Comparison of ENCODE assay signal across 31 cellular contexts in genomic region chr2:109021895-109022300, GRCh38. TPM values are rescaled to one million over a fixed set of nuclear protein-coding genes. Genes with fewer than 3 reads are reported as not detected.
"Had no signal": no experiment of that assay in that cellular context is flagged by ENCODE, and none has a peak within 500 bp of the region (broad histone marks: within the 10 kb centered on the region; RNA-seq: fewer than 3 reads in every experiment).

No MANE protein-coding gene starts in this region.

- H3K36me3 ChIP-seq: MG63, Peyer's patch had no signal

- H3K9me3 Mint-ChIP-seq: activated CD4-positive, alpha-beta memory T cell treated with anti-CD3 and anti-CD28 coated beads for 36 hours; activated CD4-positive, alpha-beta T cell treated with anti-CD3 and anti-CD28 coated beads, Interleukin-2, amount 10 ng/mL, durations not matched to agents 7 days and 5 days; activated naive CD4-positive, alpha-beta T cell treated with anti-CD3 and anti-CD28 coated beads for 36 hours; activated T-helper 17 cell treated with anti-CD3 and anti-CD28 coated beads, Interleukin-2, amount 50 U/mL, for 72 hours; T-cell had no signal

- H3K9me3 ChIP-seq: MG63, Peyer's patch had no signal

- ATAC-seq: activated T-helper 17 cell treated with anti-CD3 and anti-CD28 coated beads, Interleukin-2, amount 50 U/mL, for 72 hours; T-cell had no signal

- H3K27ac ChIP-seq: KMS-11, Peyer's patch, RWPE1, SK-N-MC had no signal

- H3K4me3 ChIP-seq: MG63, Peyer's patch, SK-N-MC had no signal

- H3K4me2 ChIP-seq: KMS-11 had no signal

- H3K27me3 Mint-ChIP-seq: activated CD4-positive, alpha-beta memory T cell treated with anti-CD3 and anti-CD28 coated beads for 36 hours; activated naive CD8-positive, alpha-beta T cell; activated T-helper 17 cell treated with anti-CD3 and anti-CD28 coated beads, Interleukin-2, amount 50 U/mL, for 72 hours; T-cell had no signal

- DNase-seq: activated CD4-positive, alpha-beta memory T cell treated with anti-CD3 and anti-CD28 coated beads for 36 hours; activated CD4-positive, alpha-beta T cell treated with anti-CD3 and anti-CD28 coated beads, Interleukin-2, amount 10 ng/mL, durations not matched to agents 7 days and 5 days; activated CD4-positive, CD25-positive, alpha-beta regulatory T cell; activated CD8-positive, alpha-beta memory T cell treated with anti-CD3 and anti-CD28 coated beads for 24 hours; activated gamma-delta T cell; activated naive CD4-positive, alpha-beta T cell treated with anti-CD3 and anti-CD28 coated beads for 36 hours; activated T-cell treated with anti-CD3 and anti-CD28 coated beads for 4 hours; activated T-cell treated with anti-CD3 and anti-CD28 coated beads, Interleukin-2, amount 50 U/mL, for 48 hours; amygdala; MG63; MV-4-11; NCI-H1092 treated with DMSO at 0.1 percent for 48 hours; NCI-H1436; NCI-H1694 treated with DMSO at 0.1 percent for 48 hours; NCI-H2029 treated with DMSO at 0.1 percent for 48 hours; NCI-H510A treated with DMSO at 0.1 percent for 48 hours; NCI-H69; NK-92 treated with Interleukin-12 subunit alpha and Interleukin-12 subunit beta, amount 100 ng/mL, for 24 hours; OCI-M1; Peyer's patch; SIG-M5; T-cell; T-helper 2 cell; T1000 had no signal

- H3K27ac Mint-ChIP-seq: activated CD4-positive, alpha-beta memory T cell treated with anti-CD3 and anti-CD28 coated beads for 36 hours; activated CD4-positive, alpha-beta T cell treated with anti-CD3 and anti-CD28 coated beads, Interleukin-2, amount 10 ng/mL, durations not matched to agents 7 days and 5 days; activated naive CD4-positive, alpha-beta T cell treated with anti-CD3 and anti-CD28 coated beads for 36 hours; activated naive CD8-positive, alpha-beta T cell; activated T-helper 17 cell treated with anti-CD3 and anti-CD28 coated beads, Interleukin-2, amount 50 U/mL, for 72 hours; brain had no signal

- H3K27me3 ChIP-seq: Peyer's patch had no signal

- H3K4me3 Mint-ChIP-seq: activated CD4-positive, alpha-beta memory T cell treated with anti-CD3 and anti-CD28 coated beads for 36 hours; activated CD4-positive, alpha-beta T cell treated with anti-CD3 and anti-CD28 coated beads, Interleukin-2, amount 10 ng/mL, durations not matched to agents 7 days and 5 days; activated naive CD4-positive, alpha-beta T cell treated with anti-CD3 and anti-CD28 coated beads for 36 hours; activated naive CD8-positive, alpha-beta T cell; activated T-helper 17 cell treated with anti-CD3 and anti-CD28 coated beads, Interleukin-2, amount 50 U/mL, for 72 hours; brain; T-cell had no signal

- H3K36me3 Mint-ChIP-seq: activated CD4-positive, alpha-beta memory T cell treated with anti-CD3 and anti-CD28 coated beads for 36 hours; activated naive CD8-positive, alpha-beta T cell; brain; T-cell had no signal

- H3K4me1 ChIP-seq: Peyer's patch had no signal

- H3K9ac ChIP-seq: KMS-11 had no signal

RNA-seq across cellular contexts. Expression of gene EDAR, which starts 32.9 kb away (rescaled TPM):
- total RNA-seq: activated T-helper 17 cell treated with anti-CD3 and anti-CD28 coated beads, Interleukin-2, amount 50 U/mL, for 72 hours; astrocyte had no signal
